In genomic region chr2:108637304-108637669, GRCh38 we compare ENCODE assay signal across 8 cellular contexts.
DNase-seq lines count a peak whose midpoint lies in the region; TF ChIP-seq lines count a peak whose summit lies in the region.

No MANE protein-coding gene starts in this region.

- H3K9me3 Mint-ChIP-seq in HFFc6, result no peaks in the 10 kb centered on the region

- H3K27ac ChIP-seq in tibial artery, result peak overlapping the region; percentile 47 to 71
- H3K27ac ChIP-seq in effector memory CD4-positive, alpha-beta T cell (ENCODE audit: insufficient read depth, low read length, poor library complexity, severe bottlenecking), result no peak overlapping the region

- peak overlapping the region; percentile 84 for H3K27ac Mint-ChIP-seq in HFFc6

- H3K4me3 Mint-ChIP-seq in HFFc6, result peak overlapping the region; percentile 71

- H3K27me3 Mint-ChIP-seq in HFFc6 (ENCODE audit: insufficient read depth), result no peaks in the 10 kb centered on the region; the same call in 1 of the 2 replicates

- H3K4me3 ChIP-seq in tibial artery, result no peak overlapping the region
- no peak overlapping the region for H3K4me3 ChIP-seq in effector memory CD4-positive, alpha-beta T cell (ENCODE audit: insufficient read depth, low read depth, low read length, poor library complexity, severe bottlenecking)

- no peaks in the 10 kb centered on the region for H3K27me3 ChIP-seq in tibial artery
- no peaks in the 10 kb centered on the region for H3K27me3 ChIP-seq in effector memory CD4-positive, alpha-beta T cell (replicated peaks; ENCODE audit: control insufficient read depth, insufficient read depth, low read length, poor library complexity, severe bottlenecking)

- DNase-seq in AG09319 (ENCODE audit: extremely low read depth, low read depth) (peak; percentile 24), HFFc6 (peak; percentile 82), amniotic stem cell (lab: John Stamatoyannopoulos, UW) (peak; percentile 61), islet precursor cell (peak; percentile 77), tibial artery (peak; percentile 54 to 80), T-helper 9 cell (no peak), NCI-H1105 (lab: John Stamatoyannopoulos, UW) (no peak)
- no peak for DNase-seq in effector memory CD4-positive, alpha-beta T cell

- TF ChIP-seq CTCF in AG09319 (IDR thresholded peaks at IDR 0.05; ENCODE audit: low read depth, low read length) (no peak), HFFc6 (IDR thresholded peaks at IDR 0.05) (no peak), tibial artery (IDR thresholded peaks at IDR 0.05) (no peak)

- H3K36me3 ChIP-seq in tibial artery, result no peaks in the 10 kb centered on the region
- peaks cover 6% of the 10 kb centered on the region for H3K36me3 ChIP-seq in effector memory CD4-positive, alpha-beta T cell (ENCODE audit: control insufficient read depth, insufficient read depth, low read length)

- intact Hi-C loops in tibial artery (cut with DNase I; ENCODE audit: low total_unique reads), result no loop called here

- peaks cover 0 to 76% (median 29%) of the 10 kb centered on the region in 4 donors for H3K4me1 ChIP-seq in tibial artery
- peaks cover 10% of the 10 kb centered on the region for H3K4me1 ChIP-seq in effector memory CD4-positive, alpha-beta T cell (ENCODE audit: control insufficient read depth, insufficient read depth, low read length, poor library complexity, severe bottlenecking)

- no peaks in the 10 kb centered on the region for H3K36me3 Mint-ChIP-seq in HFFc6 (ENCODE audit: low read depth)

- peaks cover 91% of the 10 kb centered on the region for H3K4me1 Mint-ChIP-seq in HFFc6 (ENCODE audit: low read depth)

- no peaks in the 10 kb centered on the region for H3K9me3 ChIP-seq in tibial artery
- no peaks in the 10 kb centered on the region for H3K9me3 ChIP-seq in effector memory CD4-positive, alpha-beta T cell (ENCODE audit: control insufficient read depth, low read length)

Comparison
In these comparisons a context has a peak if more than half of its experiments do, and no peak if none do; other contexts are left out.
1. DNase-seq: peak in AG09319 (single experiment), HFFc6 (single experiment), amniotic stem cell (single experiment), islet precursor cell (single experiment) and tibial artery (2 of 2); none in effector memory CD4-positive, alpha-beta T cell (0 of 3), T-helper 9 cell (single experiment) and NCI-H1105 (single experiment).